ENCODE assay signal across 8 cellular contexts in genomic region chr19:52691215-52691610, GRCh38. TPM values are rescaled to one million over a fixed set of nuclear protein-coding genes. Genes with fewer than 3 reads are reported as not detected.
DNase-seq lines count a peak whose midpoint lies in the region; ATAC-seq and TF ChIP-seq lines count a peak whose summit lies in the region.

No MANE protein-coding gene starts in this region.

- no peaks in the 10 kb centered on the region for H3K27me3 Mint-ChIP-seq in activated T-cell treated with anti-CD3 and anti-CD28 coated beads, Interleukin-2, amount 50 U/mL, for 4 hours (ENCODE audit: low read depth)

- peaks cover 33% of the 10 kb centered on the region for H3K4me1 ChIP-seq in body of pancreas
- peaks cover 25% of the 10 kb centered on the region for H3K4me1 ChIP-seq in mesodermal cell (ENCODE audit: control insufficient read depth, insufficient read depth, low read length, poor library complexity, severe bottlenecking)
- peaks cover 0 to 29% (median 8%) of the 10 kb centered on the region in 4 donors for H3K4me1 ChIP-seq in transverse colon

- TF ChIP-seq POLR2A in body of pancreas (IDR thresholded peaks at IDR 0.05), result no peak
- TF ChIP-seq POLR2A in transverse colon (IDR thresholded peaks at IDR 0.05), result no peak

- TF ChIP-seq CTCF in body of pancreas (IDR thresholded peaks at IDR 0.05) (no peak), transverse colon (IDR thresholded peaks at IDR 0.05) (no peak)

- H3K27me3 ChIP-seq in body of pancreas (no peaks in the 10 kb centered on the region), transverse colon (no peaks in the 10 kb centered on the region)

- no peaks in the 10 kb centered on the region for H3K36me3 ChIP-seq in body of pancreas (replicated peaks in 1 of 2; ENCODE audit: insufficient read depth in 1 of 2, low read depth in 2 of 2)
- peaks cover 14% of the 10 kb centered on the region for H3K36me3 ChIP-seq in mesodermal cell (ENCODE audit: control insufficient read depth, insufficient read depth, low read length)
- H3K36me3 ChIP-seq in transverse colon, result no peaks in the 10 kb centered on the region

- peaks cover 27% of the 10 kb centered on the region for H3K4me1 Mint-ChIP-seq in activated T-cell treated with anti-CD3 and anti-CD28 coated beads, Interleukin-2, amount 50 U/mL, for 4 hours (ENCODE audit: low read depth)

- H3K27ac ChIP-seq in body of pancreas (peak overlapping the region in 3 of 4 donors; percentile 86 to 94 (median 87)), mesodermal cell (ENCODE audit: low read depth, low read length, severe bottlenecking) (peak overlapping the region; percentile 95), transverse colon (peak overlapping the region; percentile 80 to 94 (median 89))

- intact Hi-C loops in body of pancreas (cut with DNase I) (no loop called here), transverse colon (cut with DNase I; ENCODE audit: low total_unique reads) (no loop called here)

- DNase-seq in activated T-cell treated with anti-CD3 and anti-CD28 coated beads, Interleukin-2, amount 50 U/mL, for 4 hours, result no peak
- DNase-seq in activated T-cell treated with anti-CD3 and anti-CD28 coated beads for 4 hours (no peak), body of pancreas (no peak), transverse colon (no peak), NCI-H748 treated with DMSO at 0.1 percent for 48 hours (lab: John Stamatoyannopoulos, UW) (no peak), DMS153 (lab: John Stamatoyannopoulos, UW) (no peak)

- in situ Hi-C loops in transverse colon (cut with MboI; ENCODE audit: low pct_ligation_motif_present in 1 of 4, low pct_unique_long_range_greater_than_20kb in 1 of 4, low sequenced_read_pairs in 3 of 4), result no loop called here

- peaks cover 1% of the 10 kb centered on the region for H3K36me3 Mint-ChIP-seq in activated T-cell treated with anti-CD3 and anti-CD28 coated beads, Interleukin-2, amount 50 U/mL, for 4 hours (ENCODE audit: insufficient read depth)

- ATAC-seq in activated T-cell treated with anti-CD3 and anti-CD28 coated beads, Interleukin-2, amount 50 U/mL, for 4 hours, result no peak
- ATAC-seq in body of pancreas, result no peak
- ATAC-seq in HG03280 (IDR thresholded peaks at IDR 0.05; ENCODE audit: unreplicated experiment), result no peak

- no peak for TF ChIP-seq EP300 in transverse colon (IDR thresholded peaks at IDR 0.05; ENCODE audit: low read depth)

- H3K9me3 Mint-ChIP-seq in activated T-cell treated with anti-CD3 and anti-CD28 coated beads, Interleukin-2, amount 50 U/mL, for 4 hours, result no peaks in the 10 kb centered on the region

- H3K4me3 ChIP-seq in body of pancreas (no peak overlapping the region), mesodermal cell (ENCODE audit: extremely low read depth, insufficient read depth, low read length, poor library complexity, severe bottlenecking) (peak overlapping the region; percentile 83), transverse colon (peak overlapping the region in 2 of 4 donors; percentile 54 to 80)

- WGBS in body of pancreas, 2 donors, result 35 to 58% methylated on average over 15 of the region's 15 CpGs
- WGBS in mesodermal cell (ENCODE audit: insufficient coverage in 2 of 2), 2 experiments, result 37 to 48% methylated on average over 9 to 10 of the region's 15 CpGs
- WGBS in transverse colon (ENCODE audit: low coverage in 1 of 2), 2 donors, result 62 to 79% methylated on average over 2 to 15 of the region's 15 CpGs

- H3K4me3 Mint-ChIP-seq in activated T-cell treated with anti-CD3 and anti-CD28 coated beads, Interleukin-2, amount 50 U/mL, for 4 hours, result peak overlapping the region; percentile 96

- H3K9me3 ChIP-seq in body of pancreas (no peaks in the 10 kb centered on the region), mesodermal cell (ENCODE audit: control insufficient read depth, low read length) (no peaks in the 10 kb centered on the region), transverse colon (no peaks in the 10 kb centered on the region)

RNA-seq across cellular contexts. Expression of gene ZNF611, which starts 43.6 kb away (rescaled TPM):
- total RNA-seq in activated T-cell treated with anti-CD3 and anti-CD28 coated beads, Interleukin-2, amount 50 U/mL, for 4 hours, result 10 to 100 TPM; 10.4 to 15.3 (median 13.4) TPM
- 10 to 100 TPM in 1 of 2 donors, 1 to 10 TPM in 1; 6.0 to 19.8 TPM for total RNA-seq in body of pancreas
- 15.5 TPM for polyA plus RNA-seq in mesodermal cell (2013, experiment 1 of 2)
- 18.1 TPM for polyA plus RNA-seq in mesodermal cell (2013, experiment 2 of 2)
- 10 to 100 TPM in 3 of 4 donors, 1 to 10 TPM in 1; 8.2 to 45.0 (median 15.0) TPM for total RNA-seq in transverse colon

RNA-seq across cellular contexts. Expression of gene ZNF83, which starts 53.1 kb away (rescaled TPM):
- total RNA-seq in activated T-cell treated with anti-CD3 and anti-CD28 coated beads, Interleukin-2, amount 50 U/mL, for 4 hours, result 1 to 10 TPM; 7.9 to 9.0 (median 8.8) TPM
- total RNA-seq in body of pancreas (10 to 100 TPM; 30.7 to 46.2 TPM), transverse colon (10 to 100 TPM; 13.3 to 55.6 (median 26.7) TPM)
- polyA plus RNA-seq in mesodermal cell (2013, experiment 1 of 2), result 72.5 TPM
- polyA plus RNA-seq in mesodermal cell (2013, experiment 2 of 2), result 86.4 TPM
